24 cellular contexts compared by ENCODE assay signal in genomic region chr12:22598141-22598762, GRCh38. TPM values are rescaled to one million over a fixed set of nuclear protein-coding genes. Genes with fewer than 3 reads are reported as not detected.
DNase-seq lines count a peak whose midpoint lies in the region; ATAC-seq, FAIRE-seq and TF ChIP-seq lines count a peak whose summit lies in the region.
"Had no signal": no experiment of that assay in that cellular context is flagged by ENCODE, and none has a peak within 500 bp of the region (broad histone marks: within the 10 kb centered on the region; RNA-seq: fewer than 3 reads in every experiment).

No MANE protein-coding gene starts in this region.

- POLR2A ChIA-PET in T-cell (lab: Charles Lee): no interaction called here

- ATAC-seq in right lobe of liver (peak; percentile 75 to 89 (median 86)), T-cell (replicated peaks in 1 of 4) (no peak)

- H3K4me1 Mint-ChIP-seq in T-cell: peaks cover 8 to 12% (median 9%) of the 10 kb centered on the region in 3 donors
- H3K4me1 Mint-ChIP-seq: IgD-negative memory B cell had no signal

- peak overlapping the region in 2 of 3 donors; percentile 20 to 73 for H3K27ac ChIP-seq in right lobe of liver

- H3K4me1 ChIP-seq in right lobe of liver: peaks cover 0 to 14% (median 0%) of the 10 kb centered on the region in 4 donors

- FAIRE-seq in islet of Langerhans (lab: Jason Lieb, UNC): peak; percentile 88
- FAIRE-seq: GM12892, GM18507, H54 had no signal

- H3K36me3 ChIP-seq in right lobe of liver: no peaks in the 10 kb centered on the region
- no peaks in the 10 kb centered on the region for H3K36me3 ChIP-seq in MG63

- H3K36me3 Mint-ChIP-seq in T-cell: no peaks in the 10 kb centered on the region

- no peak for TF ChIP-seq POLR2A in right lobe of liver (IDR thresholded peaks at IDR 0.05)

- intact Hi-C loops in right lobe of liver (cut with DNase I): no loop called here

- CTCF ChIA-PET in T-cell (lab: Charles Lee): no interaction called here

- 4% methylated on average over 2 of the region's 2 CpGs for WGBS in right lobe of liver (ENCODE audit: insufficient coverage, low coverage, low lambda C conversion rate, missing lambda C conversion rate)

- H3K27ac Mint-ChIP-seq in T-cell: no peak overlapping the region
- H3K27ac Mint-ChIP-seq: CD4-positive, alpha-beta T cell; IgD-negative memory B cell had no signal

- H3K4me3 ChIP-seq in right lobe of liver (no peak overlapping the region), MG63 (no peak overlapping the region)

- no peaks in the 10 kb centered on the region for H3K27me3 Mint-ChIP-seq in T-cell
- H3K27me3 Mint-ChIP-seq: CD4-positive, alpha-beta T cell; IgD-negative memory B cell had no signal

- H3K4me3 Mint-ChIP-seq in T-cell: no peak overlapping the region
- H3K4me3 Mint-ChIP-seq: CD4-positive, alpha-beta T cell; IgD-negative memory B cell had no signal

- H3K9me3 Mint-ChIP-seq in T-cell: peaks cover 0 to 4% (median 0%) of the 10 kb centered on the region in 3 donors
- H3K9me3 Mint-ChIP-seq: CD4-positive, alpha-beta T cell; IgD-negative memory B cell had no signal

- H3K9me3 ChIP-seq in right lobe of liver: no peaks in the 10 kb centered on the region
- no peaks in the 10 kb centered on the region for H3K9me3 ChIP-seq in MG63
- H3K9me3 ChIP-seq: Caco-2 had no signal

- DNase-seq in NCI-H2107 treated with DMSO at 0.1 percent for 48 hours (lab: John Stamatoyannopoulos, UW; ENCODE audit: unreplicated experiment): peak; percentile 12
- DNase-seq in NCI-H2107 (lab: John Stamatoyannopoulos, UW): no peak
- no peak for DNase-seq in right lobe of liver
- no peak for DNase-seq in HPDE6-E6E7 (ENCODE audit: extremely low spot score)
- no peak for DNase-seq in middle frontal gyrus (ENCODE audit: extremely low spot score, low spot score)
- no peak for DNase-seq in T-cell
- no peak for DNase-seq in MG63
- DNase-seq: 8988T; Caco-2; CD4-positive, alpha-beta T cell; DMS79; Kasumi-1; NCI-H1092 treated with DMSO at 0.1 percent for 48 hours; NCI-H146; NCI-H2029 treated with DMSO at 0.1 percent for 48 hours; NCI-H510A; NCI-H748 treated with DMSO at 0.1 percent for 48 hours; NK-92 treated with Interleukin-12 subunit alpha and Interleukin-12 subunit beta, amount 100 ng/mL, for 24 hours; Right ventricle myocardium superior had no signal

- H3K27me3 ChIP-seq in right lobe of liver: no peaks in the 10 kb centered on the region
- no peaks in the 10 kb centered on the region for H3K27me3 ChIP-seq in MG63

- no peak for TF ChIP-seq CTCF in right lobe of liver (IDR thresholded peaks at IDR 0.05)

RNA-seq across cellular contexts. Expression of gene ETNK1, which starts 26.7 kb away (rescaled TPM):
- total RNA-seq in right lobe of liver (10 to 100 TPM; 24.1 to 65.3 (median 34.8) TPM), T-cell (10 to 100 TPM; 50.9 to 77.4 (median 69.9) TPM)
- 8.5 and 11.0 TPM in 2 replicates for total RNA-seq in MG63 (2014; rRNA removed; shearing (Covaris generic); ENCODE audit: low replicate concordance)

RNA-seq across cellular contexts. Expression of gene C2CD5, which starts 53.9 kb away (rescaled TPM):
- total RNA-seq in right lobe of liver (10 to 100 TPM in 5 of 6 experiments, 1 to 10 TPM in 1; 8.5 to 15.1 (median 12.4) TPM), T-cell (10 to 100 TPM; 34.6 to 44.9 (median 42.6) TPM)
- 13.1 and 61.5 TPM in 2 replicates for total RNA-seq in MG63 (2014; rRNA removed; shearing (Covaris generic); ENCODE audit: low replicate concordance)

Comparison
In these comparisons a context has a peak if more than half of its experiments do, and no peak if none do; other contexts are left out.
1. ATAC-seq: peak in right lobe of liver (4 of 4); none in T-cell (0 of 4).